Comparison of ENCODE assay signal across 20 cellular contexts in genomic region chr3:102577390-102577789, GRCh38.
"Had no signal": no experiment of that assay in that cellular context is flagged by ENCODE, and none has a peak within 500 bp of the region (broad histone marks: within the 10 kb centered on the region; RNA-seq: fewer than 3 reads in every experiment).

No MANE protein-coding gene starts in this region.

- H3K27ac ChIP-seq: HL-60, SJSA1, SK-N-MC had no signal

- H3K9me3 ChIP-seq: MG63, SJSA1 had no signal

- H3K4me1 Mint-ChIP-seq: IgD-negative memory B cell had no signal

- DNase-seq: MG63, NCI-H1048, NCI-H1105, NCI-H1417, NCI-H1694, NCI-H1930, NCI-H2081, NCI-H2107, NCI-H2227 treated with DMSO at 0.1 percent for 48 hours, NCI-H524, NCI-H526 treated with DMSO at 0.1 percent for 48 hours, NCI-H748 treated with DMSO at 0.1 percent for 48 hours, Right ventricle myocardium superior, RPMI8226, SIG-M5 had no signal

- H3K36me3 ChIP-seq: MG63, SJSA1 had no signal

- H3K4me1 ChIP-seq: SJSA1 had no signal

- ATAC-seq: K562 had no signal

- H3K27ac Mint-ChIP-seq: IgD-negative memory B cell had no signal

- H3K36me3 Mint-ChIP-seq: IgD-negative memory B cell had no signal

- H3K27me3 ChIP-seq: MG63, SJSA1 had no signal

- H3K4me3 Mint-ChIP-seq: IgD-negative memory B cell had no signal

- H3K9me3 Mint-ChIP-seq: IgD-negative memory B cell had no signal

- H3K4me3 ChIP-seq: K562, MG63, SJSA1, SK-N-MC had no signal
